26 cellular contexts compared by ENCODE assay signal in the genomic region with DNA sequence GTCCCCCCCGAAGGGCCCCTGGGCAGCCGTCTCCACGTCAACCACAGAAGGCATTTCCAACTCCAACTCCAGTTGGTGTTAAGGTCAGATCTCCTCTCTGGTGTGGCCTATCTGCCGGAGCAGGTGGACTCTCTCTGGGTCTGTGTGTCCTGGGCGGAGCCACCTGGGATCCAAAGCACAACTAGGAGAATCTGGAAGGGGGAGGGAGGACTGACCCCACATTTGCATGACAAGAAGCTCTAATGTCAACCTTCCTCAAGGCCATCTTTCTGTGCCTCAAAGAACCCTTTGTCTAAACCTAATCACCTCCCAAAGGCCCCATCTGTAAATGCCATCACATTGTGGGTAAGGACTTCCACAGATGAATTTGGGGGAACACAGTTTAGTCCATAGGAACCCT.
"Had no signal": no experiment of that assay in that cellular context is flagged by ENCODE, and none has a peak within 500 bp of the region (broad histone marks: within the 10 kb centered on the region; RNA-seq: fewer than 3 reads in every experiment).

No MANE protein-coding gene starts in this region.

- DNase-seq: dorsolateral prefrontal cortex; effector CD4-positive, alpha-beta T cell; foreskin keratinocyte; heart left ventricle; islet precursor cell; kidney glomerular epithelial cell; left colon; left ventricle myocardium superior; lower lobe of right lung; natural killer cell; pancreas; retina; right lobe of liver; small intestine; stimulated activated CD4-positive, alpha-beta T cell treated with anti-CD3 and anti-CD28 coated beads, Interleukin-15, amount 100 ng/mL, for 24 hours; stimulated activated CD4-positive, alpha-beta T cell treated with anti-CD3 and anti-CD28 coated beads, Interleukin-2, amount 100 ng/mL, for 48 hours; stimulated activated naive B cell treated with anti-CD40 and anti-IgM and Interleukin-4, amounts not matched to agents 10 μg/mL and 1 μg/mL and 100 μg/mL, for 72 hours had no signal

- H3K27me3 ChIP-seq: foreskin keratinocyte, hepatocyte, neutrophil, pancreas, right lobe of liver, upper lobe of left lung had no signal

- H3K4me2 ChIP-seq: hepatocyte had no signal

- H3K36me3 ChIP-seq: gastroesophageal sphincter, heart left ventricle, lower lobe of right lung, neutrophil, pancreas, right lobe of liver, thoracic aorta, tibial nerve, upper lobe of left lung had no signal

- ATAC-seq: esophagus mucosa; foreskin keratinocyte; gastroesophageal sphincter; heart left ventricle; left colon; left ventricle myocardium superior; lower lobe of right lung; natural killer cell; pancreas; right lobe of liver; stimulated activated naive B cell treated with anti-CD40 and anti-IgM and Interleukin-4, amounts not matched to agents 10 μg/mL and 1 μg/mL and 100 μg/mL, for 72 hours had no signal

- H3K4me3 ChIP-seq: dorsolateral prefrontal cortex, gastroesophageal sphincter, heart left ventricle, hepatocyte, lower lobe of right lung, pancreas, right lobe of liver, thoracic aorta, tibial nerve, upper lobe of left lung had no signal

- H3K4me3 Mint-ChIP-seq: natural killer cell; stimulated activated naive B cell treated with anti-CD40 and anti-IgM and Interleukin-4, amounts not matched to agents 10 μg/mL and 1 μg/mL and 100 μg/mL, for 72 hours; stimulated activated naive CD8-positive, alpha-beta T cell treated with anti-CD3 and anti-CD28 coated beads, Interleukin-15, Interleukin-2, amounts not matched to agents 100 ng/mL and 50 ng/mL, for 24 hours had no signal

- H3K4me1 Mint-ChIP-seq: natural killer cell; stimulated activated naive B cell treated with anti-CD40 and anti-IgM and Interleukin-4, amounts not matched to agents 10 μg/mL and 1 μg/mL and 100 μg/mL, for 72 hours had no signal

- H3K4me1 ChIP-seq: foreskin keratinocyte, gastroesophageal sphincter, heart left ventricle, lower lobe of right lung, pancreas, right lobe of liver, tibial nerve, upper lobe of left lung had no signal

- H3K36me3 Mint-ChIP-seq: natural killer cell; stimulated activated naive B cell treated with anti-CD40 and anti-IgM and Interleukin-4, amounts not matched to agents 10 μg/mL and 1 μg/mL and 100 μg/mL, for 72 hours had no signal

- H2AFZ ChIP-seq: hepatocyte had no signal

- H3K9me3 Mint-ChIP-seq: natural killer cell; stimulated activated naive CD8-positive, alpha-beta T cell treated with anti-CD3 and anti-CD28 coated beads, Interleukin-15, Interleukin-2, amounts not matched to agents 100 ng/mL and 50 ng/mL, for 24 hours had no signal

- H3K9me3 ChIP-seq: gastroesophageal sphincter, heart left ventricle, lower lobe of right lung, neutrophil, pancreas, right lobe of liver, thoracic aorta, tibial nerve, upper lobe of left lung had no signal

- H3K79me2 ChIP-seq: hepatocyte had no signal

- H3K27me3 Mint-ChIP-seq: stimulated activated naive B cell treated with anti-CD40 and anti-IgM and Interleukin-4, amounts not matched to agents 10 μg/mL and 1 μg/mL and 100 μg/mL, for 72 hours had no signal

- H3K27ac Mint-ChIP-seq: natural killer cell; stimulated activated naive B cell treated with anti-CD40 and anti-IgM and Interleukin-4, amounts not matched to agents 10 μg/mL and 1 μg/mL and 100 μg/mL, for 72 hours; stimulated activated naive CD8-positive, alpha-beta T cell treated with anti-CD3 and anti-CD28 coated beads, Interleukin-15, Interleukin-2, amounts not matched to agents 100 ng/mL and 50 ng/mL, for 24 hours had no signal

- H3K27ac ChIP-seq: dorsolateral prefrontal cortex, epithelial cell of prostate, foreskin keratinocyte, gastroesophageal sphincter, heart left ventricle, hepatocyte, lower lobe of right lung, neutrophil, pancreas, right lobe of liver, thoracic aorta, tibial nerve, upper lobe of left lung had no signal
